In the genomic region with DNA sequence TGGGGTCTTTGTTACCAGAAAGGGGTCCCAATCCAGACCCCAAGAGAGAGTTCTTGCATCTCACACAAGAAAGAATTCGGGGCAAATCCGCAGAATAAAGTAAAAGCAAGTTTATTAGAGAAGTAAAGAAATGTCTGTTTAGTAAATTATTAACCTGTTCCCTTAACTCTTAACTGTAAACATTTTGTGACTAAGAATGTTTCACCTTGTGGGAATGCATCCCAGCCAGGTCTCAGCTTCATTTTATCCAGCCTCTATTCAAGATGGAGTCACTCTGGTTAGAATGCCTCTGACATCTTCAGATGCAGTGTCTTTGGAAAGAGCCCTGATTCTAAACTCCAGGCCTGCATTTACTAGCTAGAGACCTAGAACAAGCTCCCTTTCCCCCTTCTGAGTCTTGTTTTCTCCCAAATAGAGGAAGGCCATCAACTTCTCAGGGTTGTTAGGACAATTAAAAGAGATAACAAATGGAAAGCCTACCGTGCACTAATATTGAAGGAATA, we compare ENCODE assay signal across 16 cellular contexts. TPM values are rescaled to one million over a fixed set of nuclear protein-coding genes. Genes with fewer than 3 reads are reported as not detected.
DNase-seq lines count a peak whose midpoint lies in the region; TF ChIP-seq lines count a peak whose summit lies in the region.
"Had no signal": no experiment of that assay in that cellular context is flagged by ENCODE, and none has a peak within 500 bp of the region (broad histone marks: within the 10 kb centered on the region; RNA-seq: fewer than 3 reads in every experiment).

No MANE protein-coding gene starts in this region.

- peak overlapping the region in 4 of 5 experiments; percentile 69 to 98 (median 92) for H3K27ac Mint-ChIP-seq in brain
- peak overlapping the region; percentile 98 for H3K27ac Mint-ChIP-seq in glutamatergic neuron (ENCODE audit: unreplicated experiment)
- H3K27ac Mint-ChIP-seq in neural progenitor cell, result peak overlapping the region; percentile 44
- H3K27ac Mint-ChIP-seq: CD4-positive, alpha-beta memory T cell had no signal

- DNase-seq in Caki2 (ENCODE audit: low read depth) (peak; percentile 16), glutamatergic neuron (no peak), neural progenitor cell (ENCODE audit: low spot score) (no peak), NCI-H2227 treated with DMSO at 0.1 percent for 48 hours (lab: John Stamatoyannopoulos, UW) (no peak), NCI-H146 treated with DMSO at 0.1 percent for 48 hours (lab: John Stamatoyannopoulos, UW; ENCODE audit: unreplicated experiment) (no peak), head of caudate nucleus (no peak), OCI-M2 (lab: John Stamatoyannopoulos, UW; ENCODE audit: unreplicated experiment) (no peak)
- DNase-seq: CD4-positive, alpha-beta memory T cell; NCI-H1436 treated with DMSO at 0.1 percent for 48 hours; NCI-H2081 treated with DMSO at 0.1 percent for 48 hours; NCI-H526 had no signal

- H3K79me2 ChIP-seq in neural progenitor cell (ENCODE audit: low read depth), result no peaks in the 10 kb centered on the region

- peaks cover 20% of the 10 kb centered on the region for H3K4me1 ChIP-seq in neural progenitor cell

- H3K9me3 Mint-ChIP-seq in brain (no peaks in the 10 kb centered on the region), glutamatergic neuron (ENCODE audit: unreplicated experiment) (peaks cover 6% of the 10 kb centered on the region), neural progenitor cell (no peaks in the 10 kb centered on the region)
- H3K9me3 Mint-ChIP-seq: CD4-positive, alpha-beta memory T cell had no signal

- no peak overlapping the region for H3K27ac ChIP-seq in neural progenitor cell
- H3K27ac ChIP-seq: HL-60 had no signal

- H3K27me3 Mint-ChIP-seq in brain (peaks cover 4% of the 10 kb centered on the region), glutamatergic neuron (ENCODE audit: unreplicated experiment) (peaks cover 14% of the 10 kb centered on the region), neural progenitor cell (ENCODE audit: insufficient read depth, low read depth) (peaks cover 2% of the 10 kb centered on the region)

- H3F3A ChIP-seq in neural progenitor cell (ENCODE audit: low read depth), result peaks cover 20% of the 10 kb centered on the region

- H3K4me1 Mint-ChIP-seq in brain (peaks cover 78% of the 10 kb centered on the region), glutamatergic neuron (ENCODE audit: low read depth, unreplicated experiment) (peaks cover 48% of the 10 kb centered on the region), neural progenitor cell (peaks cover 41% of the 10 kb centered on the region)

- no peaks in the 10 kb centered on the region for H3K9me3 ChIP-seq in neural progenitor cell (ENCODE audit: low read depth)
- H3K9me3 ChIP-seq: BE2C had no signal

- H4K20me1 ChIP-seq in neural progenitor cell (ENCODE audit: low read depth), result no peaks in the 10 kb centered on the region

- H2AFZ ChIP-seq in neural progenitor cell (replicated peaks), result no peak overlapping the region

- H3K27me3 ChIP-seq in neural progenitor cell, result peaks cover 6% of the 10 kb centered on the region
- H3K27me3 ChIP-seq: BE2C had no signal

- no peaks in the 10 kb centered on the region for H3K36me3 Mint-ChIP-seq in brain
- no peaks in the 10 kb centered on the region for H3K36me3 Mint-ChIP-seq in glutamatergic neuron (ENCODE audit: unreplicated experiment)
- no peaks in the 10 kb centered on the region for H3K36me3 Mint-ChIP-seq in neural progenitor cell
- H3K36me3 Mint-ChIP-seq: CD4-positive, alpha-beta memory T cell had no signal

- H3K4me3 Mint-ChIP-seq in brain (no peak overlapping the region), glutamatergic neuron (ENCODE audit: unreplicated experiment) (peak overlapping the region; percentile 10), neural progenitor cell (no peak overlapping the region)
- H3K4me3 Mint-ChIP-seq: CD4-positive, alpha-beta memory T cell had no signal

- no peak overlapping the region for H3K9ac ChIP-seq in neural progenitor cell

- in situ Hi-C loops in Caki2 (cut with HindIII; ENCODE audit: low pct_unique_long_range_greater_than_20kb, low sequenced_read_pairs), result no loop called here

- TF ChIP-seq CTCF in brain (conservative IDR thresholded peaks at IDR 0.05) (no peak), glutamatergic neuron (IDR thresholded peaks at IDR 0.05; ENCODE audit: partially characterized antibody, unreplicated experiment) (no peak), neural progenitor cell (IDR thresholded peaks at IDR 0.05) (no peak)

- no peak overlapping the region for H3K4me3 ChIP-seq in neural progenitor cell

- H3K4me2 ChIP-seq in neural progenitor cell, result no peak overlapping the region

- no peaks in the 10 kb centered on the region for H3K36me3 ChIP-seq in neural progenitor cell
- H3K36me3 ChIP-seq: BE2C had no signal

- intact Hi-C loops in head of caudate nucleus (cut with DNase I), result no loop called here

RNA-seq across cellular contexts. Expression of gene FABP3, which starts 4.5 kb away (rescaled TPM):
- not detected in 2 replicates for total RNA-seq in Caki2 (2014; rRNA removed; shearing (Covaris generic); ENCODE audit: low replicate concordance)
- polyA plus RNA-seq in brain (ENCODE audit: insufficient read depth, low read depth, low replicate concordance), result 42.1 TPM
- total RNA-seq in glutamatergic neuron (ENCODE audit: unreplicated experiment) (148 TPM), neural progenitor cell (ENCODE audit: low replicate concordance) (0.93 and 2.2 TPM in 2 replicates)
- total RNA-seq: Daoy, OCI-LY7 had no signal
- polyA plus RNA-seq: CD4-positive, alpha-beta memory T cell had no signal

RNA-seq across cellular contexts. Expression of gene SERINC2, which starts 35.6 kb away (rescaled TPM):
- 7.1 and 13.3 TPM in 2 replicates for total RNA-seq in Caki2 (2014; rRNA removed; shearing (Covaris generic); ENCODE audit: low replicate concordance)
- 64.8 TPM for polyA plus RNA-seq in brain (ENCODE audit: insufficient read depth, low read depth, low replicate concordance)
- 36.4 TPM for total RNA-seq in glutamatergic neuron (ENCODE audit: unreplicated experiment)
- total RNA-seq in neural progenitor cell (ENCODE audit: low replicate concordance), result 9.6 and 30.1 TPM in 2 replicates

Comparison
In these comparisons a context has a peak if more than half of its experiments do, and no peak if none do; other contexts are left out.
1. H3K27ac Mint-ChIP-seq: peak in every context shown above with its lines; median percentile 98 in glutamatergic neuron; 92 in brain; 44 in neural progenitor cell.
2. RNA of gene FABP3, which starts 4.5 kb away (total RNA-seq): 148 TPM in glutamatergic neuron (single experiment); 0.93 to 2.2 TPM in neural progenitor cell and not detected in Caki2; every median in the first group is over 10 times any median in the second.